8 cellular contexts compared by ENCODE assay signal in genomic region chr5:77629553-77630245, GRCh38. TPM values are rescaled to one million over a fixed set of nuclear protein-coding genes. Genes with fewer than 3 reads are reported as not detected.
DNase-seq lines count a peak whose midpoint lies in the region; ATAC-seq and TF ChIP-seq lines count a peak whose summit lies in the region.

No MANE protein-coding gene starts in this region.

- H3K27me3 ChIP-seq in smooth muscle cell (ENCODE audit: low read depth) (peaks cover 100% of the 10 kb centered on the region), gastroesophageal sphincter (peaks cover 100% of the 10 kb centered on the region)

- TF ChIP-seq POLR2A in gastroesophageal sphincter (IDR thresholded peaks at IDR 0.05), result no peak

- WGBS in smooth muscle cell (ENCODE audit: low lambda C conversion rate), result 2% methylated on average over 26 of the region's 73 CpGs
- WGBS in gastroesophageal sphincter (ENCODE audit: low coverage in 1 of 2), 2 donors, result 3 to 5% methylated on average over 8 to 34 of the region's 73 CpGs

- H3K4me1 ChIP-seq in smooth muscle cell (ENCODE audit: low read depth) (peaks cover 8% of the 10 kb centered on the region), gastroesophageal sphincter (peaks cover 0 to 35% (median 15%) of the 10 kb centered on the region in 3 donors)

- H3K4me1 Mint-ChIP-seq in effector memory CD8-positive, alpha-beta T cell (ENCODE audit: low read depth in 2 of 2), result peaks cover 17 to 23% of the 10 kb centered on the region in 2 donors

- no peak overlapping the region for H3K27ac ChIP-seq in smooth muscle cell (ENCODE audit: low read depth)
- no peak overlapping the region for H3K27ac ChIP-seq in gastroesophageal sphincter

- no peak overlapping the region for H3K9ac ChIP-seq in smooth muscle cell (ENCODE audit: low read depth)

- peak overlapping the region; percentile 65 for H2AFZ ChIP-seq in smooth muscle cell (ENCODE audit: low read depth)

- H3K4me3 ChIP-seq in smooth muscle cell (peak overlapping the region; percentile 53), gastroesophageal sphincter (peak overlapping the region in 1 of 2 donors; percentile 52)

- TF ChIP-seq CTCF in smooth muscle cell (IDR thresholded peaks at IDR 0.05; ENCODE audit: borderline replicate concordance, insufficient read depth, poor library complexity, severe bottlenecking) (no peak), gastroesophageal sphincter (IDR thresholded peaks at IDR 0.05) (no peak)

- DNase-seq in SHP77 (lab: John Stamatoyannopoulos, UW) (peak; percentile 18 to 23), SHP77 treated with DMSO at 0.1 percent for 48 hours (lab: John Stamatoyannopoulos, UW) (no peak), NCI-H345 (lab: John Stamatoyannopoulos, UW) (peak; percentile 27), smooth muscle cell (lab: John Stamatoyannopoulos, UW; ENCODE audit: unreplicated experiment) (no peak), ureter (ENCODE audit: low spot score) (no peak)
- DNase-seq in effector memory CD8-positive, alpha-beta T cell, result no peak

- no peaks in the 10 kb centered on the region for H3F3A ChIP-seq in smooth muscle cell (ENCODE audit: low read depth)

- no peak for TF ChIP-seq EP300 in gastroesophageal sphincter (IDR thresholded peaks at IDR 0.05)

- H3K36me3 ChIP-seq in smooth muscle cell (ENCODE audit: low read depth) (no peaks in the 10 kb centered on the region), gastroesophageal sphincter (no peaks in the 10 kb centered on the region)

- H3K27me3 Mint-ChIP-seq in effector memory CD8-positive, alpha-beta T cell, result peaks cover 63 to 77% of the 10 kb centered on the region in 2 donors

- peaks cover 11% of the 10 kb centered on the region for H3K36me3 Mint-ChIP-seq in effector memory CD8-positive, alpha-beta T cell (ENCODE audit: insufficient read depth)

- H3K4me3 Mint-ChIP-seq in effector memory CD8-positive, alpha-beta T cell, result peak overlapping the region; percentile 86 to 88

- peak overlapping the region; percentile 92 for H3K4me2 ChIP-seq in smooth muscle cell

- H3K9me3 ChIP-seq in smooth muscle cell (replicated peaks; ENCODE audit: low read depth), result no peaks in the 10 kb centered on the region
- peaks cover 0 to 16% (median 0%) of the 10 kb centered on the region in 3 donors for H3K9me3 ChIP-seq in gastroesophageal sphincter

- H4K20me1 ChIP-seq in smooth muscle cell (ENCODE audit: low read depth), result no peaks in the 10 kb centered on the region

- H3K79me2 ChIP-seq in smooth muscle cell (ENCODE audit: low read depth), result no peaks in the 10 kb centered on the region

- H3K27ac Mint-ChIP-seq in effector memory CD8-positive, alpha-beta T cell, result no peak overlapping the region

- H3K9me3 Mint-ChIP-seq in effector memory CD8-positive, alpha-beta T cell, result peaks cover 0 to 7% of the 10 kb centered on the region in 2 donors

- ATAC-seq in effector memory CD8-positive, alpha-beta T cell (replicated peaks), result no peak
- ATAC-seq in HG02938 (IDR thresholded peaks at IDR 0.05; ENCODE audit: unreplicated experiment) (no peak), gastroesophageal sphincter (no peak)

RNA-seq across cellular contexts. Expression of gene OTP, which starts 8.8 kb away (rescaled TPM):
- not detected in 2 replicates for total RNA-seq in smooth muscle cell
- polyA plus RNA-seq in smooth muscle cell, result not detected in 2 replicates
- not detected for total RNA-seq in ureter
- total RNA-seq in gastroesophageal sphincter, result under 1 TPM in 1 of 4 donors, not detected in 3; 0.50 TPM

Comparison
In these comparisons a context has a peak if more than half of its experiments do, and no peak if none do; other contexts are left out.
1. DNase-seq: peak in SHP77 (2 of 2) and NCI-H345 (single experiment); none in SHP77 treated with DMSO at 0.1 percent for 48 hours (single experiment), effector memory CD8-positive, alpha-beta T cell (0 of 3), smooth muscle cell (single experiment) and ureter (single experiment).